Comparison of ENCODE assay signal across 1 cellular context in the genomic region with DNA sequence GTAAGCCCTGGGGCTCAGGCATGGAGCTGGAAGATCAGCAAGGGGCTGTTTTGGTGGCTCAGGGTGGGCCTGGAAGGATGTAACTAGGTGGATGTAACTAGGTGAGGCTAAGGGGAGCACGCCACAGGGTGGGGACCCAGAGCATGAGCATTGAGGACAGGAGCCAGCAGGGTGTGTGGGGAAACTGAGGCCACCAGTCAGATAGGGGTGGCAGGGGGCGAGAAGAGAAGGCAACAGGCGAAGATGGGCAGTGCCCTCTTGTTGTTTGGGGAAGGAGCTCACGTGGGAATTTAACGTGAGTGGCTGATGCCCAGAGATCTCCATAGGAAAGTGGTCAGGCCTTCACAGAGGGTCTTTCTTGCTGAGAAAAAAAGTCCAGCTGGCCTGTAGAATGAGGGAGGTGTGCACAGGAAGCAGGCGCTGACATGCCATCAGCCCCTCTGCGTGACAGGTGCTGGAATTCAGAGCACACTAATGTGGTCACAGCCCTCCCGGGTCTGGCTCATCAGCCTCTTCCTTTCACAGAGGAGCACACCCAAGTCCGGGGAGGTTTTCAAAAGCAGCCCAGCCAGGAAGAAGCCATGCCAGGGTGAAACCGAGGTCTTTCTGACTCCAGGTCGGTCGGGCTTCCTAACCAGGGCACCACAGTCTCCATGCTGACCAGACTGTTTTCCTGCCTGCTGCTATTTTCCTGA.
TF ChIP-seq lines count a peak whose summit lies in the region.

No MANE protein-coding gene starts in this region.

TF ChIP-seq in H1, 55 proteins besides CTCF, POLR2A, EP300 and RAD21 (continued from another document):
- no peak for TF ChIP-seq BCL11A (IDR thresholded peaks at IDR 0.05; ENCODE audit: low read depth in 2 of 2, low read length in 2 of 2)
- TF ChIP-seq TAF1 (IDR thresholded peaks at IDR 0.05; ENCODE audit: low read depth, low read length), result no peak
- TF ChIP-seq SP1 (IDR thresholded peaks at IDR 0.05; ENCODE audit: low read depth, low read length), result no peak
- no peak for TF ChIP-seq KDM1A (IDR thresholded peaks at IDR 0.05; ENCODE audit: borderline replicate concordance, low read length)
- no peak for TF ChIP-seq BACH1 (IDR thresholded peaks at IDR 0.05; ENCODE audit: low read length)
- no peak for TF ChIP-seq KDM5A (IDR thresholded peaks at IDR 0.05; ENCODE audit: low read length)
- no peak for TF ChIP-seq CHD1 (IDR thresholded peaks at IDR 0.05; ENCODE audit: low read depth, low read length)
- TF ChIP-seq HDAC6 (IDR thresholded peaks at IDR 0.05; ENCODE audit: low read depth, low read length), result no peak
- TF ChIP-seq SP4 (IDR thresholded peaks at IDR 0.05; ENCODE audit: low read length), result no peak
